ENCODE assay signal across 31 cellular contexts in genomic region chr6:168368971-168369370, GRCh38. TPM values are rescaled to one million over a fixed set of nuclear protein-coding genes. Genes with fewer than 3 reads are reported as not detected.
"Had no signal": no experiment of that assay in that cellular context is flagged by ENCODE, and none has a peak within 500 bp of the region (broad histone marks: within the 10 kb centered on the region; RNA-seq: fewer than 3 reads in every experiment).

No MANE protein-coding gene starts in this region.

- H3K27me3 ChIP-seq: colonic mucosa, hepatocyte had no signal

- H3K4me3 Mint-ChIP-seq: activated CD4-positive, alpha-beta memory T cell treated with anti-CD3 and anti-CD28 coated beads for 36 hours; activated CD4-positive, alpha-beta T cell treated with anti-CD3 and anti-CD28 coated beads, Interleukin-2, amount 10 ng/mL, durations not matched to agents 24 days and 14 days; activated T-helper 1 cell treated with anti-CD3 and anti-CD28 coated beads, Interleukin-12 subunit alpha, Interleukin-12 subunit beta, Interleukin-2, Interleukin-4 antibody, amounts not matched to agents 30 ng/mL and 10 ng/mL and 1 ng/mL, durations not matched to agents 14 hours and 24 hours and 36 hours; memory B cell; natural killer cell; stimulated activated memory B cell treated with anti-CD40 and anti-IgM and Interleukin-4, amounts not matched to agents 10 μg/mL and 1 μg/mL and 100 μg/mL, for 72 hours; stimulated activated naive CD8-positive, alpha-beta T cell treated with anti-CD3 and anti-CD28 coated beads, Interleukin-15, amount 100 ng/mL, for 72 hours; T-helper 1 cell treated with Interleukin-12 subunit alpha and Interleukin-12 subunit beta and Interleukin-4 antibody, amounts not matched to agents 30 μg/mL and 1 μg/mL, for 36 hours; type B pancreatic cell had no signal

- H3K4me1 Mint-ChIP-seq: memory B cell; stimulated activated memory B cell treated with anti-CD40 and anti-IgM and Interleukin-4, amounts not matched to agents 10 μg/mL and 1 μg/mL and 100 μg/mL, for 72 hours; stimulated activated naive CD8-positive, alpha-beta T cell treated with anti-CD3 and anti-CD28 coated beads, Interleukin-15, amount 100 ng/mL, for 72 hours had no signal

- H2AFZ ChIP-seq: hepatocyte had no signal

- ATAC-seq: activated CD4-positive, CD25-positive, alpha-beta regulatory T cell treated with anti-CD3 and anti-CD28 coated beads, Interleukin-2, amount 50 U/mL, for 24 hours; gastrocnemius medialis; left colon; natural killer cell; sciatic nerve; stimulated activated memory B cell treated with anti-CD40 and anti-IgM and Interleukin-4, amounts not matched to agents 10 μg/mL and 1 μg/mL and 100 μg/mL, for 72 hours; stimulated activated naive CD8-positive, alpha-beta T cell treated with anti-CD3 and anti-CD28 coated beads, Interleukin-15, amount 100 ng/mL, for 72 hours had no signal

- DNase-seq: activated CD4-positive, alpha-beta memory T cell treated with anti-CD3 and anti-CD28 coated beads for 36 hours; activated CD4-positive, alpha-beta T cell treated with anti-CD3 and anti-CD28 coated beads, Interleukin-2, amount 10 ng/mL, durations not matched to agents 24 days and 14 days; activated CD8-positive, alpha-beta memory T cell treated with anti-CD3 and anti-CD28 coated beads, Interleukin-2, amount 50 U/mL, for 4 hours; activated gamma-delta T cell treated with Interleukin-2 at 50 U/mL for 16 hours; activated naive CD4-positive, alpha-beta T cell treated with anti-CD3 and anti-CD28 coated beads, Interleukin-2, amount 50 U/mL, for 16 hours; activated T-cell treated with anti-CD3 and anti-CD28 coated beads, Interleukin-2, amount 50 U/mL, for 1 hour; colonic mucosa; effector CD8-positive, alpha-beta T cell; gastrocnemius medialis; glutamatergic neuron; left colon; natural killer cell; small intestine; stimulated activated CD4-positive, alpha-beta T cell treated with anti-CD3 and anti-CD28 coated beads, Interleukin-1b, Interleukin-23, amount 100 ng/mL, for 48 hours; stimulated activated CD4-positive, alpha-beta T cell treated with anti-CD3 and anti-CD28 coated beads, Interleukin-4, amount 100 ng/mL, for 4 hours; stimulated activated CD8-positive, alpha-beta memory T cell treated with anti-CD3 and anti-CD28 coated beads, Interleukin-4, amount 100 ng/mL, for 48 hours; stimulated activated naive CD8-positive, alpha-beta T cell treated with anti-CD3 and anti-CD28 coated beads, Interleukin-15, amount 100 ng/mL, for 72 hours; SW 1271; T-helper 9 cell; WERI-Rb-1 had no signal

- H3K4me2 ChIP-seq: hepatocyte had no signal

- H3K27me3 Mint-ChIP-seq: stimulated activated memory B cell treated with anti-CD40 and anti-IgM and Interleukin-4, amounts not matched to agents 10 μg/mL and 1 μg/mL and 100 μg/mL, for 72 hours had no signal

- H3K36me3 Mint-ChIP-seq: activated CD4-positive, alpha-beta memory T cell treated with anti-CD3 and anti-CD28 coated beads for 36 hours; memory B cell; natural killer cell; stimulated activated memory B cell treated with anti-CD40 and anti-IgM and Interleukin-4, amounts not matched to agents 10 μg/mL and 1 μg/mL and 100 μg/mL, for 72 hours had no signal

- H3K36me3 ChIP-seq: colonic mucosa, gastrocnemius medialis, WERI-Rb-1 had no signal

- H3K27ac Mint-ChIP-seq: activated CD4-positive, alpha-beta memory T cell treated with anti-CD3 and anti-CD28 coated beads for 36 hours; activated CD4-positive, alpha-beta T cell treated with anti-CD3 and anti-CD28 coated beads, Interleukin-2, amount 10 ng/mL, durations not matched to agents 24 days and 14 days; activated T-helper 1 cell treated with anti-CD3 and anti-CD28 coated beads, Interleukin-12 subunit alpha, Interleukin-12 subunit beta, Interleukin-2, Interleukin-4 antibody, amounts not matched to agents 30 ng/mL and 10 ng/mL and 1 ng/mL, durations not matched to agents 14 hours and 24 hours and 36 hours; memory B cell; natural killer cell; stimulated activated memory B cell treated with anti-CD40 and anti-IgM and Interleukin-4, amounts not matched to agents 10 μg/mL and 1 μg/mL and 100 μg/mL, for 72 hours; stimulated activated naive CD8-positive, alpha-beta T cell treated with anti-CD3 and anti-CD28 coated beads, Interleukin-15, amount 100 ng/mL, for 72 hours; T-helper 1 cell treated with Interleukin-12 subunit alpha and Interleukin-12 subunit beta and Interleukin-4 antibody, amounts not matched to agents 30 μg/mL and 1 μg/mL, for 36 hours; type B pancreatic cell had no signal

- H3K9me3 Mint-ChIP-seq: activated CD4-positive, alpha-beta memory T cell treated with anti-CD3 and anti-CD28 coated beads for 36 hours; activated CD4-positive, alpha-beta T cell treated with anti-CD3 and anti-CD28 coated beads, Interleukin-2, amount 10 ng/mL, durations not matched to agents 24 days and 14 days; activated T-helper 1 cell treated with anti-CD3 and anti-CD28 coated beads, Interleukin-12 subunit alpha, Interleukin-12 subunit beta, Interleukin-2, Interleukin-4 antibody, amounts not matched to agents 30 ng/mL and 10 ng/mL and 1 ng/mL, durations not matched to agents 14 hours and 24 hours and 36 hours; memory B cell; natural killer cell; stimulated activated memory B cell treated with anti-CD40 and anti-IgM and Interleukin-4, amounts not matched to agents 10 μg/mL and 1 μg/mL and 100 μg/mL, for 72 hours; stimulated activated naive CD8-positive, alpha-beta T cell treated with anti-CD3 and anti-CD28 coated beads, Interleukin-15, amount 100 ng/mL, for 72 hours; T-helper 1 cell treated with Interleukin-12 subunit alpha and Interleukin-12 subunit beta and Interleukin-4 antibody, amounts not matched to agents 30 μg/mL and 1 μg/mL, for 36 hours; type B pancreatic cell had no signal

- H3K4me3 ChIP-seq: colonic mucosa, gastrocnemius medialis, hepatocyte, SK-N-MC had no signal

- H3K9me3 ChIP-seq: colonic mucosa, gastrocnemius medialis had no signal

- H3K4me1 ChIP-seq: colonic mucosa, gastrocnemius medialis had no signal

- H3K79me2 ChIP-seq: hepatocyte had no signal

- H3K27ac ChIP-seq: colonic mucosa, gastrocnemius medialis, hepatocyte, SK-N-MC, WERI-Rb-1 had no signal

RNA-seq across cellular contexts. Expression of gene DACT2, which starts 49.4 kb away (rescaled TPM):
- total RNA-seq: activated CD4-positive, alpha-beta memory T cell treated with anti-CD3 and anti-CD28 coated beads for 36 hours; activated CD8-positive, alpha-beta memory T cell treated with anti-CD3 and anti-CD28 coated beads for 36 hours; dermis microvascular lymphatic vessel endothelial cell; natural killer cell had no signal
